In genomic region chr15:70164910-70165791, GRCh38 we compare ENCODE assay signal across 1 cellular context.
TF ChIP-seq lines count a peak whose summit lies in the region.

No MANE protein-coding gene starts in this region.

TF ChIP-seq in HepG2, 621 proteins besides CTCF, POLR2A, EP300 and RAD21 (continued from another document and continues in another):
- TF ChIP-seq ZNF280B (CRISPR knock-in tag; IDR thresholded peaks at IDR 0.05; ENCODE audit: borderline replicate concordance), result no peak
- TF ChIP-seq TEAD3 (CRISPR knock-in tag; optimal IDR thresholded peaks at IDR 0.05; ENCODE audit: borderline replicate concordance), result no peak
- TF ChIP-seq POGZ (CRISPR knock-in tag; IDR thresholded peaks at IDR 0.05), result no peak
- no peak for TF ChIP-seq ZNF552 (CRISPR knock-in tag; IDR thresholded peaks at IDR 0.05; ENCODE audit: borderline replicate concordance)
- TF ChIP-seq ZNF839 (CRISPR knock-in tag; IDR thresholded peaks at IDR 0.05; ENCODE audit: borderline replicate concordance), result no peak
- no peak for TF ChIP-seq SMAD9 (CRISPR knock-in tag; IDR thresholded peaks at IDR 0.05)
- TF ChIP-seq DPF2 (CRISPR knock-in tag; IDR thresholded peaks at IDR 0.05; ENCODE audit: borderline replicate concordance, low read depth), result no peak
- no peak for TF ChIP-seq KDM4B (CRISPR knock-in tag; IDR thresholded peaks at IDR 0.05)
- TF ChIP-seq ZNF746 (CRISPR knock-in tag; IDR thresholded peaks at IDR 0.05), result peak; percentile 60
- TF ChIP-seq ZNF256 (CRISPR knock-in tag; conservative IDR thresholded peaks at IDR 0.05), result no peak; the same call in 1 of the 2 replicates
- TF ChIP-seq KLF16 (CRISPR knock-in tag; IDR thresholded peaks at IDR 0.05), result no peak
- no peak for TF ChIP-seq ZNF44 (CRISPR knock-in tag; IDR thresholded peaks at IDR 0.05)
- TF ChIP-seq ELF1 (CRISPR knock-in tag; IDR thresholded peaks at IDR 0.05), result no peak
- no peak for TF ChIP-seq PHF21A (CRISPR knock-in tag; IDR thresholded peaks at IDR 0.05)
- no peak for TF ChIP-seq ZZZ3 (CRISPR knock-in tag; IDR thresholded peaks at IDR 0.05; ENCODE audit: borderline replicate concordance)
- TF ChIP-seq ZNF329 (CRISPR knock-in tag; IDR thresholded peaks at IDR 0.05; ENCODE audit: low read depth), result no peak
- TF ChIP-seq IRF9 (CRISPR knock-in tag; IDR thresholded peaks at IDR 0.05; ENCODE audit: borderline replicate concordance), result no peak
- no peak for TF ChIP-seq CHD4 (IDR thresholded peaks at IDR 0.05; ENCODE audit: borderline replicate concordance, low read length)
- TF ChIP-seq BRCA1 (CRISPR knock-in tag; IDR thresholded peaks at IDR 0.05), result no peak
- TF ChIP-seq WIZ (CRISPR knock-in tag; IDR thresholded peaks at IDR 0.05), result no peak
- no peak for TF ChIP-seq USF2 (IDR thresholded peaks at IDR 0.05; ENCODE audit: low read depth, low read length)
- no peak for TF ChIP-seq USF2 (CRISPR knock-in tag; IDR thresholded peaks at IDR 0.05; ENCODE audit: borderline replicate concordance)
- no peak for TF ChIP-seq ZNF569 (CRISPR knock-in tag; IDR thresholded peaks at IDR 0.05; ENCODE audit: borderline replicate concordance)
- TF ChIP-seq RNF2 (conservative IDR thresholded peaks at IDR 0.05; ENCODE audit: low read depth), result no peak
- TF ChIP-seq FIP1L1 (IDR thresholded peaks at IDR 0.05; ENCODE audit: borderline replicate concordance, insufficient read depth, low read depth, low read length), result no peak
- no peak for TF ChIP-seq SCMH1 (CRISPR knock-in tag; IDR thresholded peaks at IDR 0.05; ENCODE audit: borderline replicate concordance)
- TF ChIP-seq ZNF331 (CRISPR knock-in tag; IDR thresholded peaks at IDR 0.05), result no peak
- no peak for TF ChIP-seq ZNF790 (CRISPR knock-in tag; IDR thresholded peaks at IDR 0.05; ENCODE audit: borderline replicate concordance)
- TF ChIP-seq ZKSCAN8 (CRISPR knock-in tag; IDR thresholded peaks at IDR 0.05; ENCODE audit: borderline replicate concordance), result no peak
- TF ChIP-seq ZNF180 (CRISPR knock-in tag; IDR thresholded peaks at IDR 0.05; ENCODE audit: borderline replicate concordance, low read depth), result no peak
- TF ChIP-seq RBAK (CRISPR knock-in tag; IDR thresholded peaks at IDR 0.05), result no peak
- TF ChIP-seq ELK4 (CRISPR knock-in tag; IDR thresholded peaks at IDR 0.05; ENCODE audit: borderline replicate concordance), result no peak
- no peak for TF ChIP-seq NR3C1 (CRISPR knock-in tag; IDR thresholded peaks at IDR 0.05)
- TF ChIP-seq ZSCAN29 (CRISPR knock-in tag; conservative IDR thresholded peaks at IDR 0.05), result no peak
- TF ChIP-seq MLXIP (CRISPR knock-in tag; IDR thresholded peaks at IDR 0.05; ENCODE audit: borderline replicate concordance), result no peak
- no peak for TF ChIP-seq SMAD1 (CRISPR knock-in tag; IDR thresholded peaks at IDR 0.05; ENCODE audit: borderline replicate concordance, low read depth)
- no peak for TF ChIP-seq MNT (IDR thresholded peaks at IDR 0.05)
- no peak for TF ChIP-seq SALL2 (CRISPR knock-in tag; IDR thresholded peaks at IDR 0.05)
- TF ChIP-seq FOXP1 (IDR thresholded peaks at IDR 0.05), result no peak
- TF ChIP-seq FOXP1 (CRISPR knock-in tag; IDR thresholded peaks at IDR 0.05), result no peak
- TF ChIP-seq ETV6 (CRISPR knock-in tag; conservative IDR thresholded peaks at IDR 0.05), result no peak
- no peak for TF ChIP-seq TBX3 (IDR thresholded peaks at IDR 0.05; ENCODE audit: borderline replicate concordance)
- no peak for TF ChIP-seq ZNF891 (CRISPR knock-in tag; IDR thresholded peaks at IDR 0.05)
- no peak for TF ChIP-seq ZFP36L1 (CRISPR knock-in tag; IDR thresholded peaks at IDR 0.05)
- no peak for TF ChIP-seq TERF1 (CRISPR knock-in tag; IDR thresholded peaks at IDR 0.05)
- TF ChIP-seq UBTF (CRISPR knock-in tag; IDR thresholded peaks at IDR 0.05), result peak; percentile 47
- TF ChIP-seq ZNF644 (CRISPR knock-in tag; IDR thresholded peaks at IDR 0.05; ENCODE audit: low read depth), result no peak
- TF ChIP-seq TCF7L2 (IDR thresholded peaks at IDR 0.05; ENCODE audit: low read depth, low read length), result no peak
- TF ChIP-seq HNRNPUL1 (IDR thresholded peaks at IDR 0.05; ENCODE audit: low read depth, low read length), result no peak
- TF ChIP-seq ZSCAN25 (CRISPR knock-in tag; IDR thresholded peaks at IDR 0.05), result peak; percentile 91
- peak; percentile 40 for TF ChIP-seq ELF3 (CRISPR knock-in tag; IDR thresholded peaks at IDR 0.05)
- no peak for TF ChIP-seq SP2 (CRISPR knock-in tag; IDR thresholded peaks at IDR 0.05)
- no peak for TF ChIP-seq TMF1 (CRISPR knock-in tag; IDR thresholded peaks at IDR 0.05; ENCODE audit: low read depth)
- TF ChIP-seq ZNF414 (CRISPR knock-in tag; IDR thresholded peaks at IDR 0.05), result no peak
- no peak for TF ChIP-seq TOPORS (CRISPR knock-in tag; IDR thresholded peaks at IDR 0.05)
- TF ChIP-seq KDM3A (CRISPR knock-in tag; IDR thresholded peaks at IDR 0.05; ENCODE audit: low read depth), result no peak
- no peak for TF ChIP-seq XRCC5 (optimal IDR thresholded peaks at IDR 0.05; ENCODE audit: low read length)
